In the genomic region with DNA sequence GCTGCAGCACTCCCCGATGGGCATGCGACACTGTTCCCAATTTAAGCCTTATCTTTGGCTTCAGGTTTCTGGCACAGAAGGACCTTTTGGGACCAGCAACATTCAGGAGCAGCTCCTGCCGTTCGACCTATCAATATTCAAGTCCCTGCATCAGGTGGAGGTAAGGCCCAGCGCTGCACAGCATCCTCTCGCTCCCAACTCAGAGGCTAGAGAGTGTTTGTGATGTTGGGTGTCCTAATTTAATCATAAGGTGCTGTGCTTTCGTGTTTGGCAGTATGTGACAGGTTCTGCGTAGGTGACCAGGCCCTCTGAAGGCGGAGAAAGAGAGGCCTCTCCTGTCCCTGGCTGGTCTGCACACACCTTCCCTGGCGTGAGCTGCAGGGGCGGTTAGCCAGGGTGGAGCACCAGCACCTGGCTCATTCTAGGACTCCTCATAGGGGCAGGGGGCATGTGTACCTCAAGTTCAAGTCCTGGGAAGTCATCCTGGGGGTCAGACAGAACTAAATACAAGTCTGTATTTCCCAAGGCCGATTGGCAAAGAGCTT, we compare ENCODE assay signal across 1 cellular context.
TF ChIP-seq lines count a peak whose summit lies in the region.

No MANE protein-coding gene starts in this region.

TF ChIP-seq in A549, 52 proteins besides CTCF, POLR2A, EP300 and RAD21:
- TF ChIP-seq, protein P1, sequence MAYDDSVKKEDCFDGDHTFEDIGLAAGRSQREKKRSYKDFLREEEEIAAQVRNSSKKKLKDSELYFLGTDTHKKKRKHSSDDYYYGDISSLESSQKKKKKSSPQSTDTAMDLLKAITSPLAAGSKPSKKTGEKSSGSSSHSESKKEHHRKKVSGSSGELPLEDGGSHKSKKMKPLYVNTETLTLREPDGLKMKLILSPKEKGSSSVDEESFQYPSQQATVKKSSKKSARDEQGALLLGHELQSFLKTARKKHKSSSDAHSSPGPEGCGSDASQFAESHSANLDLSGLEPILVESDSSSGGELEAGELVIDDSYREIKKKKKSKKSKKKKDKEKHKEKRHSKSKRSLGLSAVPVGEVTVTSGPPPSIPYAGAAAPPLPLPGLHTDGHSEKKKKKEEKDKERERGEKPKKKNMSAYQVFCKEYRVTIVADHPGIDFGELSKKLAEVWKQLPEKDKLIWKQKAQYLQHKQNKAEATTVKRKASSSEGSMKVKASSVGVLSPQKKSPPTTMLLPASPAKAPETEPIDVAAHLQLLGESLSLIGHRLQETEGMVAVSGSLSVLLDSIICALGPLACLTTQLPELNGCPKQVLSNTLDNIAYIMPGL (CRISPR knock-in tag; IDR thresholded peaks at IDR 0.05; ENCODE audit: borderline replicate concordance), result no peak
- TF ChIP-seq CBX8 (IDR thresholded peaks at IDR 0.05), result no peak
- no peak for TF ChIP-seq BHLHE40 (IDR thresholded peaks at IDR 0.05; ENCODE audit: low read depth, low read length)
- TF ChIP-seq CHD4 (IDR thresholded peaks at IDR 0.05; ENCODE audit: borderline replicate concordance), result no peak
- no peak for TF ChIP-seq ZNF302 (CRISPR knock-in tag; IDR thresholded peaks at IDR 0.05)
- TF ChIP-seq, protein P2, sequence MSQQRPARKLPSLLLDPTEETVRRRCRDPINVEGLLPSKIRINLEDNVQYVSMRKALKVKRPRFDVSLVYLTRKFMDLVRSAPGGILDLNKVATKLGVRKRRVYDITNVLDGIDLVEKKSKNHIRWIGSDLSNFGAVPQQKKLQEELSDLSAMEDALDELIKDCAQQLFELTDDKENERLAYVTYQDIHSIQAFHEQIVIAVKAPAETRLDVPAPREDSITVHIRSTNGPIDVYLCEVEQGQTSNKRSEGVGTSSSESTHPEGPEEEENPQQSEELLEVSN (IDR thresholded peaks at IDR 0.05; ENCODE audit: borderline replicate concordance, low read depth), result no peak
- TF ChIP-seq SMC3 (IDR thresholded peaks at IDR 0.05), result no peak
- no peak for TF ChIP-seq EHMT2 (IDR thresholded peaks at IDR 0.05; ENCODE audit: low read depth)
- no peak for TF ChIP-seq CHD2 (IDR thresholded peaks at IDR 0.05; ENCODE audit: low read length, partially characterized antibody)
- TF ChIP-seq, protein P3, sequence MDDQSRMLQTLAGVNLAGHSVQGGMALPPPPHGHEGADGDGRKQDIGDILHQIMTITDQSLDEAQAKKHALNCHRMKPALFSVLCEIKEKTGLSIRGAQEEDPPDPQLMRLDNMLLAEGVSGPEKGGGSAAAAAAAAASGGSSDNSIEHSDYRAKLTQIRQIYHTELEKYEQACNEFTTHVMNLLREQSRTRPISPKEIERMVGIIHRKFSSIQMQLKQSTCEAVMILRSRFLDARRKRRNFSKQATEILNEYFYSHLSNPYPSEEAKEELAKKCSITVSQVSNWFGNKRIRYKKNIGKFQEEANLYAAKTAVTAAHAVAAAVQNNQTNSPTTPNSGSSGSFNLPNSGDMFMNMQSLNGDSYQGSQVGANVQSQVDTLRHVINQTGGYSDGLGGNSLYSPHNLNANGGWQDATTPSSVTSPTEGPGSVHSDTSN (IDR thresholded peaks at IDR 0.05), result no peak
- TF ChIP-seq, protein P4, sequence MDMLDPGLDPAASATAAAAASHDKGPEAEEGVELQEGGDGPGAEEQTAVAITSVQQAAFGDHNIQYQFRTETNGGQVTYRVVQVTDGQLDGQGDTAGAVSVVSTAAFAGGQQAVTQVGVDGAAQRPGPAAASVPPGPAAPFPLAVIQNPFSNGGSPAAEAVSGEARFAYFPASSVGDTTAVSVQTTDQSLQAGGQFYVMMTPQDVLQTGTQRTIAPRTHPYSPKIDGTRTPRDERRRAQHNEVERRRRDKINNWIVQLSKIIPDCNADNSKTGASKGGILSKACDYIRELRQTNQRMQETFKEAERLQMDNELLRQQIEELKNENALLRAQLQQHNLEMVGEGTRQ (IDR thresholded peaks at IDR 0.05), result no peak
- TF ChIP-seq HEYL (CRISPR knock-in tag; IDR thresholded peaks at IDR 0.05), result no peak
- TF ChIP-seq FOXS1 (CRISPR knock-in tag; IDR thresholded peaks at IDR 0.05), result no peak
- TF ChIP-seq HDAC2 (IDR thresholded peaks at IDR 0.05), result no peak
- TF ChIP-seq RFX5 (IDR thresholded peaks at IDR 0.05), result no peak
- TF ChIP-seq NPAS2 (CRISPR knock-in tag; IDR thresholded peaks at IDR 0.05; ENCODE audit: borderline replicate concordance), result no peak
- TF ChIP-seq TFCP2L1 (CRISPR knock-in tag; IDR thresholded peaks at IDR 0.05), result no peak
- TF ChIP-seq, protein P5, sequence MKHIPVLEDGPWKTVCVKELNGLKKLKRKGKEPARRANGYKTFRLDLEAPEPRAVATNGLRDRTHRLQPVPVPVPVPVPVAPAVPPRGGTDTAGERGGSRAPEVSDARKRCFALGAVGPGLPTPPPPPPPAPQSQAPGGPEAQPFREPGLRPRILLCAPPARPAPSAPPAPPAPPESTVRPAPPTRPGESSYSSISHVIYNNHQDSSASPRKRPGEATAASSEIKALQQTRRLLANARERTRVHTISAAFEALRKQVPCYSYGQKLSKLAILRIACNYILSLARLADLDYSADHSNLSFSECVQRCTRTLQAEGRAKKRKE (CRISPR knock-in tag; IDR thresholded peaks at IDR 0.05; ENCODE audit: low read depth), result no peak
- no peak for TF ChIP-seq NR3C1 (IDR thresholded peaks at IDR 0.05)
- TF ChIP-seq TP53 (CRISPR knock-in tag; IDR thresholded peaks at IDR 0.05), result no peak
